1 cellular context compared by ENCODE assay signal in the genomic region with DNA sequence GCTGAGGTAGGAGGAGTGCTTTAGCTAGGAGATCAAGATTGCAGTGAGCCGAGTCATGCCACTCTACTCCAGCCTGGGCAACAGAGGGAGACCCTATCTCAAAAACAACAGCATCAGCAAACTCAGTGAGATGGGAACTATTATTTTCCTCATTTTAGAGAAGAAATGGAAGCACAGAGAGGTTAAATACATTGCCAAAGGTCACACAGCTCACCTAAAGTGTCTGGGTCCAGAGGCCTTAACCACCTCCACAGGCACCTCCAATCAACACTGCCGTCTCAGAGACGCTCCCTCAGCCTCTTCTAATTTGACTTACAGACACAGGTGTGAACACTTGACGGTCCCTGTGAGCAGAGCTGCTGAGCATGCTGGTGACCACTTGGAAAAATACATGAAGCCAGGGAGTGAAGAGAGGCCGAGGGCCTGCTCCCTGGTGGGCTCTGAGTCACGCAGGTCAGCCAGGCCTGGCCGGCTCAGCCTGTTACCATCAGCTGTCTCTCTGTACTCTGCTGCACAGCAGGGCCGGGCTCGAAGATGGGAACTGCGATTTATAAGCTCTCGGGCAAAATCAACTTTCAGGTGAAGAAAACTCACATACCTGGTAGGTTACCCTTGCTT.
TF ChIP-seq lines count a peak whose summit lies in the region.

No MANE protein-coding gene starts in this region.

TF ChIP-seq in GM23338, 12 proteins besides CTCF, POLR2A, EP300 and RAD21:
- TF ChIP-seq, protein P1, sequence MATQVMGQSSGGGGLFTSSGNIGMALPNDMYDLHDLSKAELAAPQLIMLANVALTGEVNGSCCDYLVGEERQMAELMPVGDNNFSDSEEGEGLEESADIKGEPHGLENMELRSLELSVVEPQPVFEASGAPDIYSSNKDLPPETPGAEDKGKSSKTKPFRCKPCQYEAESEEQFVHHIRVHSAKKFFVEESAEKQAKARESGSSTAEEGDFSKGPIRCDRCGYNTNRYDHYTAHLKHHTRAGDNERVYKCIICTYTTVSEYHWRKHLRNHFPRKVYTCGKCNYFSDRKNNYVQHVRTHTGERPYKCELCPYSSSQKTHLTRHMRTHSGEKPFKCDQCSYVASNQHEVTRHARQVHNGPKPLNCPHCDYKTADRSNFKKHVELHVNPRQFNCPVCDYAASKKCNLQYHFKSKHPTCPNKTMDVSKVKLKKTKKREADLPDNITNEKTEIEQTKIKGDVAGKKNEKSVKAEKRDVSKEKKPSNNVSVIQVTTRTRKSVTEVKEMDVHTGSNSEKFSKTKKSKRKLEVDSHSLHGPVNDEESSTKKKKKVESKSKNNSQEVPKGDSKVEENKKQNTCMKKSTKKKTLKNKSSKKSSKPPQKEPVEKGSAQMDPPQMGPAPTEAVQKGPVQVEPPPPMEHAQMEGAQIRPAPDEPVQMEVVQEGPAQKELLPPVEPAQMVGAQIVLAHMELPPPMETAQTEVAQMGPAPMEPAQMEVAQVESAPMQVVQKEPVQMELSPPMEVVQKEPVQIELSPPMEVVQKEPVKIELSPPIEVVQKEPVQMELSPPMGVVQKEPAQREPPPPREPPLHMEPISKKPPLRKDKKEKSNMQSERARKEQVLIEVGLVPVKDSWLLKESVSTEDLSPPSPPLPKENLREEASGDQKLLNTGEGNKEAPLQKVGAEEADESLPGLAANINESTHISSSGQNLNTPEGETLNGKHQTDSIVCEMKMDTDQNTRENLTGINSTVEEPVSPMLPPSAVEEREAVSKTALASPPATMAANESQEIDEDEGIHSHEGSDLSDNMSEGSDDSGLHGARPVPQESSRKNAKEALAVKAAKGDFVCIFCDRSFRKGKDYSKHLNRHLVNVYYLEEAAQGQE (IDR thresholded peaks at IDR 0.05; ENCODE audit: unreplicated experiment): no peak
- TF ChIP-seq EZH2phosphoT487 (IDR thresholded peaks at IDR 0.05; ENCODE audit: unreplicated experiment): no peak
- TF ChIP-seq CREB1 (CRISPR knock-in tag; IDR thresholded peaks at IDR 0.05; ENCODE audit: low read depth): no peak
- TF ChIP-seq STAT1 (IDR thresholded peaks at IDR 0.05; ENCODE audit: unreplicated experiment): no peak
- no peak for TF ChIP-seq NANOG (IDR thresholded peaks at IDR 0.05; ENCODE audit: borderline replicate concordance)
- TF ChIP-seq ZNF331 (CRISPR knock-in tag; IDR thresholded peaks at IDR 0.05; ENCODE audit: low read depth): no peak
- TF ChIP-seq, protein P2, sequence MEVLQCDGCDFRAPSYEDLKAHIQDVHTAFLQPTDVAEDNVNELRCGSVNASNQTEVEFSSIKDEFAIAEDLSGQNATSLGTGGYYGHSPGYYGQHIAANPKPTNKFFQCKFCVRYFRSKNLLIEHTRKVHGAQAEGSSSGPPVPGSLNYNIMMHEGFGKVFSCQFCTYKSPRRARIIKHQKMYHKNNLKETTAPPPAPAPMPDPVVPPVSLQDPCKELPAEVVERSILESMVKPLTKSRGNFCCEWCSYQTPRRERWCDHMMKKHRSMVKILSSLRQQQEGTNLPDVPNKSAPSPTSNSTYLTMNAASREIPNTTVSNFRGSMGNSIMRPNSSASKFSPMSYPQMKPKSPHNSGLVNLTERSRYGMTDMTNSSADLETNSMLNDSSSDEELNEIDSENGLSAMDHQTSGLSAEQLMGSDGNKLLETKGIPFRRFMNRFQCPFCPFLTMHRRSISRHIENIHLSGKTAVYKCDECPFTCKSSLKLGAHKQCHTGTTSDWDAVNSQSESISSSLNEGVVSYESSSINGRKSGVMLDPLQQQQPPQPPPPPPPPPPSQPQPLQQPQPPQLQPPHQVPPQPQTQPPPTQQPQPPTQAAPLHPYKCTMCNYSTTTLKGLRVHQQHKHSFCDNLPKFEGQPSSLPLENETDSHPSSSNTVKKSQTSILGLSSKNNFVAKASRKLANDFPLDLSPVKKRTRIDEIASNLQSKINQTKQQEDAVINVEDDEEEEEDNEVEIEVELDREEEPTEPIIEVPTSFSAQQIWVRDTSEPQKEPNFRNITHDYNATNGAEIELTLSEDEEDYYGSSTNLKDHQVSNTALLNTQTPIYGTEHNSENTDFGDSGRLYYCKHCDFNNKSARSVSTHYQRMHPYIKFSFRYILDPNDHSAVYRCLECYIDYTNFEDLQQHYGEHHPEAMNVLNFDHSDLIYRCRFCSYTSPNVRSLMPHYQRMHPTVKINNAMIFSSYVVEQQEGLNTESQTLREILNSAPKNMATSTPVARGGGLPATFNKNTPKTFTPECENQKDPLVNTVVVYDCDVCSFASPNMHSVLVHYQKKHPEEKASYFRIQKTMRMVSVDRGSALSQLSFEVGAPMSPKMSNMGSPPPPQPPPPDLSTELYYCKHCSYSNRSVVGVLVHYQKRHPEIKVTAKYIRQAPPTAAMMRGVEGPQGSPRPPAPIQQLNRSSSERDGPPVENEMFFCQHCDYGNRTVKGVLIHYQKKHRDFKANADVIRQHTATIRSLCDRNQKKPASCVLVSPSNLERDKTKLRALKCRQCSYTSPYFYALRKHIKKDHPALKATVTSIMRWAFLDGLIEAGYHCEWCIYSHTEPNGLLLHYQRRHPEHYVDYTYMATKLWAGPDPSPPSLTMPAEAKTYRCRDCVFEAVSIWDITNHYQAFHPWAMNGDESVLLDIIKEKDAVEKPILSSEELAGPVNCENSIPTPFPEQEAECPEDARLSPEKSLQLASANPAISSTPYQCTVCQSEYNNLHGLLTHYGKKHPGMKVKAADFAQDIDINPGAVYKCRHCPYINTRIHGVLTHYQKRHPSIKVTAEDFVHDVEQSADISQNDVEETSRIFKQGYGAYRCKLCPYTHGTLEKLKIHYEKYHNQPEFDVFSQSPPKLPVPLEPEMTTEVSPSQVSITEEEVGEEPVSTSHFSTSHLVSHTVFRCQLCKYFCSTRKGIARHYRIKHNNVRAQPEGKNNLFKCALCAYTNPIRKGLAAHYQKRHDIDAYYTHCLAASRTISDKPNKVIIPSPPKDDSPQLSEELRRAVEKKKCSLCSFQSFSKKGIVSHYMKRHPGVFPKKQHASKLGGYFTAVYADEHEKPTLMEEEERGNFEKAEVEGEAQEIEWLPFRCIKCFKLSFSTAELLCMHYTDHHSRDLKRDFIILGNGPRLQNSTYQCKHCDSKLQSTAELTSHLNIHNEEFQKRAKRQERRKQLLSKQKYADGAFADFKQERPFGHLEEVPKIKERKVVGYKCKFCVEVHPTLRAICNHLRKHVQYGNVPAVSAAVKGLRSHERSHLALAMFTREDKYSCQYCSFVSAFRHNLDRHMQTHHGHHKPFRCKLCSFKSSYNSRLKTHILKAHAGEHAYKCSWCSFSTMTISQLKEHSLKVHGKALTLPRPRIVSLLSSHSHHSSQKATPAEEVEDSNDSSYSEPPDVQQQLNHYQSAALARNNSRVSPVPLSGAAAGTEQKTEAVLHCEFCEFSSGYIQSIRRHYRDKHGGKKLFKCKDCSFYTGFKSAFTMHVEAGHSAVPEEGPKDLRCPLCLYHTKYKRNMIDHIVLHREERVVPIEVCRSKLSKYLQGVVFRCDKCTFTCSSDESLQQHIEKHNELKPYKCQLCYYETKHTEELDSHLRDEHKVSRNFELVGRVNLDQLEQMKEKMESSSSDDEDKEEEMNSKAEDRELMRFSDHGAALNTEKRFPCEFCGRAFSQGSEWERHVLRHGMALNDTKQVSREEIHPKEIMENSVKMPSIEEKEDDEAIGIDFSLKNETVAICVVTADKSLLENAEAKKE (CRISPR knock-in tag; IDR thresholded peaks at IDR 0.05): no peak
- TF ChIP-seq JUNB (IDR thresholded peaks at IDR 0.05; ENCODE audit: unreplicated experiment): no peak
- TF ChIP-seq EZH2 (IDR thresholded peaks at IDR 0.05; ENCODE audit: low read depth, unreplicated experiment): no peak
- no peak for TF ChIP-seq POLR2AphosphoS5 (IDR thresholded peaks at IDR 0.05; ENCODE audit: low read depth)
- TF ChIP-seq, protein P3, sequence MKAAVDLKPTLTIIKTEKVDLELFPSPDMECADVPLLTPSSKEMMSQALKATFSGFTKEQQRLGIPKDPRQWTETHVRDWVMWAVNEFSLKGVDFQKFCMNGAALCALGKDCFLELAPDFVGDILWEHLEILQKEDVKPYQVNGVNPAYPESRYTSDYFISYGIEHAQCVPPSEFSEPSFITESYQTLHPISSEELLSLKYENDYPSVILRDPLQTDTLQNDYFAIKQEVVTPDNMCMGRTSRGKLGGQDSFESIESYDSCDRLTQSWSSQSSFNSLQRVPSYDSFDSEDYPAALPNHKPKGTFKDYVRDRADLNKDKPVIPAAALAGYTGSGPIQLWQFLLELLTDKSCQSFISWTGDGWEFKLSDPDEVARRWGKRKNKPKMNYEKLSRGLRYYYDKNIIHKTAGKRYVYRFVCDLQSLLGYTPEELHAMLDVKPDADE (IDR thresholded peaks at IDR 0.05): no peak
- no peak for TF ChIP-seq ZNF114 (CRISPR knock-in tag; IDR thresholded peaks at IDR 0.05)
